In genomic region chrX:30883141-30883540, GRCh38 we compare ENCODE assay signal across 3 cellular contexts.
TF ChIP-seq lines count a peak whose summit lies in the region.

No MANE protein-coding gene starts in this region.

TF ChIP-seq in HepG2, 621 proteins besides CTCF, POLR2A, EP300 and RAD21:
- TF ChIP-seq CENPX (CRISPR knock-in tag; IDR thresholded peaks at IDR 0.05) (no peak), PBX3 (CRISPR knock-in tag; IDR thresholded peaks at IDR 0.05; ENCODE audit: borderline replicate concordance) (no peak), ZBTB3 (CRISPR knock-in tag; IDR thresholded peaks at IDR 0.05; ENCODE audit: borderline replicate concordance, low read depth) (no peak), ZNF724P (CRISPR knock-in tag; IDR thresholded peaks at IDR 0.05; ENCODE audit: borderline replicate concordance) (no peak), REPIN1 (CRISPR knock-in tag; IDR thresholded peaks at IDR 0.05; ENCODE audit: borderline replicate concordance, low read depth) (no peak), PLRG1 (conservative IDR thresholded peaks at IDR 0.05) (no peak), ZBTB49 (CRISPR knock-in tag; IDR thresholded peaks at IDR 0.05; ENCODE audit: borderline replicate concordance) (no peak), E2F1 (CRISPR knock-in tag; IDR thresholded peaks at IDR 0.05) (no peak)

TF ChIP-seq in K562, 482 proteins besides CTCF, POLR2A, EP300 and RAD21:
- TF ChIP-seq KDM2B (CRISPR knock-in tag; IDR thresholded peaks at IDR 0.05) (no peak), CHD1 (IDR thresholded peaks at IDR 0.05; ENCODE audit: low read length) (no peak), GATA2 (CRISPR knock-in tag; IDR thresholded peaks at IDR 0.05) (0 out of 2 replicates have a peak, but pooled peaks have one; percentile 19), CBX8 (IDR thresholded peaks at IDR 0.05; ENCODE audit: borderline replicate concordance, extremely low read depth, low read depth, low read length, poor library complexity, severe bottlenecking) (no peak)
TF ChIP-seq in K562: peak in this region for 1.

TF ChIP-seq in GM12891, 5 proteins besides CTCF, POLR2A, EP300 and RAD21:
- TF ChIP-seq POU2F2 (IDR thresholded peaks at IDR 0.05; ENCODE audit: low read depth, low read length), result no peak
- no peak for TF ChIP-seq TAF1 (IDR thresholded peaks at IDR 0.05; ENCODE audit: low read depth, low read length)
- no peak for TF ChIP-seq SPI1 (IDR thresholded peaks at IDR 0.05; ENCODE audit: low read depth, low read length)
- TF ChIP-seq POLR2AphosphoS5 (IDR thresholded peaks at IDR 0.05; ENCODE audit: low read depth, low read length), result no peak
- no peak for TF ChIP-seq PAX5 (IDR thresholded peaks at IDR 0.05; ENCODE audit: insufficient read depth, low read length, severe bottlenecking)
TF ChIP-seq in GM12891: peak in this region for 0.
